1 cellular context compared by ENCODE assay signal in genomic region chr7:127652333-127653248, GRCh38.
TF ChIP-seq lines count a peak whose summit lies in the region.

No MANE protein-coding gene starts in this region.

TF ChIP-seq in HepG2, 621 proteins besides CTCF, POLR2A, EP300 and RAD21 (continues in another document):
- TF ChIP-seq ZNF670 (CRISPR knock-in tag; IDR thresholded peaks at IDR 0.05; ENCODE audit: borderline replicate concordance) (peak; percentile 24; the same call in 1 of the 2 replicates), ZNF552 (CRISPR knock-in tag; IDR thresholded peaks at IDR 0.05; ENCODE audit: borderline replicate concordance) (no peak), SSRP1 (CRISPR knock-in tag; IDR thresholded peaks at IDR 0.05) (no peak), ARID4A (CRISPR knock-in tag; IDR thresholded peaks at IDR 0.05; ENCODE audit: borderline replicate concordance) (peak; percentile 64), CHCHD3 (CRISPR knock-in tag; IDR thresholded peaks at IDR 0.05) (peak; percentile 78; the same call in 1 of the 2 replicates), RNF219 (CRISPR knock-in tag; IDR thresholded peaks at IDR 0.05) (peak; percentile 35; the same call in 1 of the 2 replicates), ZNF878 (CRISPR knock-in tag; IDR thresholded peaks at IDR 0.05) (peak; percentile 39; the same call in 1 of the 2 replicates), ZSCAN31 (CRISPR knock-in tag; IDR thresholded peaks at IDR 0.05; ENCODE audit: low read depth) (0 out of 2 replicates have a peak, but pooled peaks have one; percentile 7), CAMTA2 (CRISPR knock-in tag; IDR thresholded peaks at IDR 0.05; ENCODE audit: borderline replicate concordance) (0 out of 2 replicates have a peak, but pooled peaks have one; percentile 69), LBX2 (CRISPR knock-in tag; IDR thresholded peaks at IDR 0.05; ENCODE audit: borderline replicate concordance) (peak; percentile 19; the same call in 1 of the 2 replicates), FOXO1 (CRISPR knock-in tag; IDR thresholded peaks at IDR 0.05) (0 out of 2 replicates have a peak, but pooled peaks have one; percentile 1), REL (CRISPR knock-in tag; conservative IDR thresholded peaks at IDR 0.05) (0 out of 2 replicates have a peak, but pooled peaks have one; percentile 11), MXI1 (IDR thresholded peaks at IDR 0.05; ENCODE audit: borderline replicate concordance, low read depth, low read length) (no peak), NFIB (CRISPR knock-in tag; IDR thresholded peaks at IDR 0.05; ENCODE audit: borderline replicate concordance) (0 out of 2 replicates have a peak, but pooled peaks have one; percentile 80), MED1 (CRISPR knock-in tag; IDR thresholded peaks at IDR 0.05) (no peak), HIVEP1 (CRISPR knock-in tag; IDR thresholded peaks at IDR 0.05) (0 out of 2 replicates have a peak, but pooled peaks have one; percentile 3), FOXP4 (CRISPR knock-in tag; IDR thresholded peaks at IDR 0.05) (no peak), MBNL3 (CRISPR knock-in tag; conservative IDR thresholded peaks at IDR 0.05) (no peak), ZNF572 (CRISPR knock-in tag; IDR thresholded peaks at IDR 0.05) (0 out of 2 replicates have a peak, but pooled peaks have one; percentile 40), ZNF468 (CRISPR knock-in tag; IDR thresholded peaks at IDR 0.05) (no peak), KMT2B (CRISPR knock-in tag; IDR thresholded peaks at IDR 0.05) (no peak), TBX2 (CRISPR knock-in tag; IDR thresholded peaks at IDR 0.05; ENCODE audit: borderline replicate concordance) (0 out of 2 replicates have a peak, but pooled peaks have one; percentile 16), ZNF280B (CRISPR knock-in tag; IDR thresholded peaks at IDR 0.05; ENCODE audit: borderline replicate concordance) (peak; percentile 74; the same call in 1 of the 2 replicates), PREB (CRISPR knock-in tag; IDR thresholded peaks at IDR 0.05) (0 out of 2 replicates have a peak, but pooled peaks have one; percentile 52), ZNF225 (CRISPR knock-in tag; IDR thresholded peaks at IDR 0.05) (peak; percentile 65), ZSCAN21 (CRISPR knock-in tag; IDR thresholded peaks at IDR 0.05; ENCODE audit: borderline replicate concordance) (peak; percentile 21; the same call in 1 of the 2 replicates), MXD4 (CRISPR knock-in tag; IDR thresholded peaks at IDR 0.05) (0 out of 2 replicates have a peak, but pooled peaks have one; percentile 59), ZNF121 (CRISPR knock-in tag; IDR thresholded peaks at IDR 0.05) (0 out of 2 replicates have a peak, but pooled peaks have one; percentile 29), ZNF34 (CRISPR knock-in tag; IDR thresholded peaks at IDR 0.05; ENCODE audit: borderline replicate concordance) (no peak), ZFYVE20 (CRISPR knock-in tag; IDR thresholded peaks at IDR 0.05; ENCODE audit: borderline replicate concordance, low read depth) (0 out of 2 replicates have a peak, but pooled peaks have one; percentile 19), MTF1 (CRISPR knock-in tag; IDR thresholded peaks at IDR 0.05) (no peak), RORA (CRISPR knock-in tag; IDR thresholded peaks at IDR 0.05) (no peak), USF2 (IDR thresholded peaks at IDR 0.05; ENCODE audit: low read depth, low read length) (no peak), USF2 (CRISPR knock-in tag; IDR thresholded peaks at IDR 0.05; ENCODE audit: borderline replicate concordance) (peak; percentile 23; the same call in 1 of the 2 replicates), ZNF816 (CRISPR knock-in tag; IDR thresholded peaks at IDR 0.05; ENCODE audit: borderline replicate concordance) (0 out of 2 replicates have a peak, but pooled peaks have one; percentile 4), ZNF563 (CRISPR knock-in tag; IDR thresholded peaks at IDR 0.05) (0 out of 2 replicates have a peak, but pooled peaks have one; percentile 7), HMGXB4 (CRISPR knock-in tag; IDR thresholded peaks at IDR 0.05; ENCODE audit: borderline replicate concordance in 1 of 2, low read depth in 1 of 2) (peak in 1 of 2 experiments; percentile 5; a peak in 1 of 4 replicates)
- TF ChIP-seq, protein P1, sequence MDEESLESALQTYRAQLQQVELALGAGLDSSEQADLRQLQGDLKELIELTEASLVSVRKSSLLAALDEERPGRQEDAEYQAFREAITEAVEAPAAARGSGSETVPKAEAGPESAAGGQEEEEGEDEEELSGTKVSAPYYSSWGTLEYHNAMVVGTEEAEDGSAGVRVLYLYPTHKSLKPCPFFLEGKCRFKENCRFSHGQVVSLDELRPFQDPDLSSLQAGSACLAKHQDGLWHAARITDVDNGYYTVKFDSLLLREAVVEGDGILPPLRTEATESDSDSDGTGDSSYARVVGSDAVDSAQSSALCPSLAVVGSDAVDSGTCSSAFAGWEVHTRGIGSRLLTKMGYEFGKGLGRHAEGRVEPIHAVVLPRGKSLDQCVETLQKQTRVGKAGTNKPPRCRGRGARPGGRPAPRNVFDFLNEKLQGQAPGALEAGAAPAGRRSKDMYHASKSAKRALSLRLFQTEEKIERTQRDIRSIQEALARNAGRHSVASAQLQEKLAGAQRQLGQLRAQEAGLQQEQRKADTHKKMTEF (CRISPR knock-in tag; IDR thresholded peaks at IDR 0.05), result 0 out of 2 replicates have a peak, but pooled peaks have one; percentile 10
- TF ChIP-seq, protein P2, sequence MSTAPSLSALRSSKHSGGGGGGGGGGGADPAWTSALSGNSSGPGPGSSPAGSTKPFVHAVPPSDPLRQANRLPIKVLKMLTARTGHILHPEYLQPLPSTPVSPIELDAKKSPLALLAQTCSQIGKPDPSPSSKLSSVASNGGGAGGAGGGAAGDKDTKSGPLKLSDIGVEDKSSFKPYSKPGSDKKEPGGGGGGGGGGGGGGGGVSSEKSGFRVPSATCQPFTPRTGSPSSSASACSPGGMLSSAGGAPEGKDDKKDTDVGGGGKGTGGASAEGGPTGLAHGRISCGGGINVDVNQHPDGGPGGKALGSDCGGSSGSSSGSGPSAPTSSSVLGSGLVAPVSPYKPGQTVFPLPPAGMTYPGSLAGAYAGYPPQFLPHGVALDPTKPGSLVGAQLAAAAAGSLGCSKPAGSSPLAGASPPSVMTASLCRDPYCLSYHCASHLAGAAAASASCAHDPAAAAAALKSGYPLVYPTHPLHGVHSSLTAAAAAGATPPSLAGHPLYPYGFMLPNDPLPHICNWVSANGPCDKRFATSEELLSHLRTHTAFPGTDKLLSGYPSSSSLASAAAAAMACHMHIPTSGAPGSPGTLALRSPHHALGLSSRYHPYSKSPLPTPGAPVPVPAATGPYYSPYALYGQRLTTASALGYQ (CRISPR knock-in tag; IDR thresholded peaks at IDR 0.05), result no peak
